15 cellular contexts compared by ENCODE assay signal in the genomic region with DNA sequence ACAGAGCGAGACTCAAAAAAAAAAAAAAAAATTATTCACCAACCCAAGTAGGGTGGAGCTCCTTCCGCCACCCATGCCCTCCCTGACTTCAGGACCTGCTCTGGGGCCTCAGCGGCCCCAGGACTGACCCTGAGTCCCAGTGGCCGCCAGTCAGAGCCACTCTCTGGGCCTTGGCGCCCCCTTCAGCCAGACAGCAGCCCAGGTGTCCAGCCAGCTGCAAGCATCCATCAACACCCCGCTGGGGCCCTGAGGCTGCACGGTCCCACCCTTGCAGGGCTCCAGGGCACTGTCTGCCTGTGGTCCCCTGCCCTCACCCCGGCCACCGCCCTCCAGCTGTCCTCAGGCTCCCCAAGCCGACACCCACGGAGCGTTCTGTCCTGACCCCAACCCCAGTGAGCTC. TPM values are rescaled to one million over a fixed set of nuclear protein-coding genes. Genes with fewer than 3 reads are reported as not detected.
DNase-seq lines count a peak whose midpoint lies in the region; ATAC-seq and TF ChIP-seq lines count a peak whose summit lies in the region.
"Had no signal": no experiment of that assay in that cellular context is flagged by ENCODE, and none has a peak within 500 bp of the region (broad histone marks: within the 10 kb centered on the region; RNA-seq: fewer than 3 reads in every experiment).

No MANE protein-coding gene starts in this region.

- ATAC-seq in Right ventricle myocardium superior (ENCODE audit: poor library complexity): peak; percentile 5
- peak; percentile 2 for ATAC-seq in stimulated activated memory B cell treated with anti-CD40 and anti-IgM and Interleukin-4, amounts not matched to agents 10 μg/mL and 1 μg/mL and 100 μg/mL, for 72 hours
- no peak for ATAC-seq in effector memory CD8-positive, alpha-beta T cell (replicated peaks)

- H3K36me3 ChIP-seq in endodermal cell (ENCODE audit: control insufficient read depth, insufficient read depth, low read length): no peaks in the 10 kb centered on the region
- H3K36me3 ChIP-seq in CD8-positive, alpha-beta memory T cell (ENCODE audit: insufficient read depth, low read length): no peaks in the 10 kb centered on the region
- H3K36me3 ChIP-seq: ascending aorta had no signal

- no peak overlapping the region for H3K27ac Mint-ChIP-seq in endodermal cell
- no peak overlapping the region for H3K27ac Mint-ChIP-seq in stimulated activated memory B cell treated with anti-CD40 and anti-IgM and Interleukin-4, amounts not matched to agents 10 μg/mL and 1 μg/mL and 100 μg/mL, for 72 hours
- H3K27ac Mint-ChIP-seq in effector memory CD8-positive, alpha-beta T cell: no peak overlapping the region
- H3K27ac Mint-ChIP-seq in activated naive CD4-positive, alpha-beta T cell treated with anti-CD3 and anti-CD28 coated beads, Interleukin-2, amount 10 ng/mL, durations not matched to agents 7 days and 5 days: no peak overlapping the region
- no peak overlapping the region for H3K27ac Mint-ChIP-seq in CD8-positive, alpha-beta memory T cell
- H3K27ac Mint-ChIP-seq: activated CD4-positive, alpha-beta T cell treated with anti-CD3 and anti-CD28 coated beads, Interleukin-2, amount 10 ng/mL, durations not matched to agents 7 days and 5 days; activated T-helper 1 cell treated with anti-CD3 and anti-CD28 coated beads, Interleukin-12 subunit alpha, Interleukin-12 subunit beta, Interleukin-2, Interleukin-4 antibody, amounts not matched to agents 30 ng/mL and 10 ng/mL and 1 ng/mL, durations not matched to agents 14 hours and 24 hours and 36 hours; T-helper 1 cell treated with Interleukin-12 subunit alpha and Interleukin-12 subunit beta and Interleukin-4 antibody, amounts not matched to agents 30 μg/mL and 1 μg/mL, for 36 hours had no signal

- WGBS in endodermal cell (ENCODE audit: insufficient coverage in 1 of 2, insufficient read length in 1 of 2), 2 experiments: 82 to 100% methylated on average over 1 to 12 of the region's 12 CpGs

- CTCF ChIA-PET in activated naive CD4-positive, alpha-beta T cell treated with anti-CD3 and anti-CD28 coated beads, Interleukin-2, amount 10 ng/mL, durations not matched to agents 7 days and 5 days (lab: Charles Lee): no interaction called here
- CTCF ChIA-PET in CD8-positive, alpha-beta memory T cell (lab: Charles Lee): no interaction called here

- no peak for DNase-seq in Right ventricle myocardium superior
- DNase-seq in cardiac septum (ENCODE audit: low spot score): no peak
- peak; percentile 83 for DNase-seq in NCI-H146 (lab: John Stamatoyannopoulos, UW)
- DNase-seq in endodermal cell: peak; percentile 82
- no peak for DNase-seq in effector memory CD8-positive, alpha-beta T cell
- no peak for DNase-seq in activated naive CD4-positive, alpha-beta T cell treated with anti-CD3 and anti-CD28 coated beads, Interleukin-2, amount 10 ng/mL, durations not matched to agents 7 days and 5 days
- no peak for DNase-seq in CD8-positive, alpha-beta memory T cell
- DNase-seq: activated CD4-positive, alpha-beta T cell treated with anti-CD3 and anti-CD28 coated beads, Interleukin-2, amount 10 ng/mL, durations not matched to agents 7 days and 5 days; dorsolateral prefrontal cortex; trophoblast cell had no signal

- peak; percentile 62 for TF ChIP-seq CTCF in endodermal cell (conservative IDR thresholded peaks at IDR 0.05)

- H3K4me3 Mint-ChIP-seq in endodermal cell: no peak overlapping the region
- no peak overlapping the region for H3K4me3 Mint-ChIP-seq in stimulated activated memory B cell treated with anti-CD40 and anti-IgM and Interleukin-4, amounts not matched to agents 10 μg/mL and 1 μg/mL and 100 μg/mL, for 72 hours
- H3K4me3 Mint-ChIP-seq in effector memory CD8-positive, alpha-beta T cell: no peak overlapping the region
- H3K4me3 Mint-ChIP-seq in activated naive CD4-positive, alpha-beta T cell treated with anti-CD3 and anti-CD28 coated beads, Interleukin-2, amount 10 ng/mL, durations not matched to agents 7 days and 5 days: no peak overlapping the region
- H3K4me3 Mint-ChIP-seq in CD8-positive, alpha-beta memory T cell: no peak overlapping the region
- H3K4me3 Mint-ChIP-seq: activated CD4-positive, alpha-beta T cell treated with anti-CD3 and anti-CD28 coated beads, Interleukin-2, amount 10 ng/mL, durations not matched to agents 7 days and 5 days; activated T-helper 1 cell treated with anti-CD3 and anti-CD28 coated beads, Interleukin-12 subunit alpha, Interleukin-12 subunit beta, Interleukin-2, Interleukin-4 antibody, amounts not matched to agents 30 ng/mL and 10 ng/mL and 1 ng/mL, durations not matched to agents 14 hours and 24 hours and 36 hours; T-helper 1 cell treated with Interleukin-12 subunit alpha and Interleukin-12 subunit beta and Interleukin-4 antibody, amounts not matched to agents 30 μg/mL and 1 μg/mL, for 36 hours had no signal

- no peaks in the 10 kb centered on the region for H3K36me3 Mint-ChIP-seq in endodermal cell (ENCODE audit: low read depth)
- no peaks in the 10 kb centered on the region for H3K36me3 Mint-ChIP-seq in stimulated activated memory B cell treated with anti-CD40 and anti-IgM and Interleukin-4, amounts not matched to agents 10 μg/mL and 1 μg/mL and 100 μg/mL, for 72 hours
- peaks cover 3% of the 10 kb centered on the region for H3K36me3 Mint-ChIP-seq in effector memory CD8-positive, alpha-beta T cell (ENCODE audit: insufficient read depth)
- H3K36me3 Mint-ChIP-seq in activated naive CD4-positive, alpha-beta T cell treated with anti-CD3 and anti-CD28 coated beads, Interleukin-2, amount 10 ng/mL, durations not matched to agents 7 days and 5 days: no peaks in the 10 kb centered on the region
- no peaks in the 10 kb centered on the region for H3K36me3 Mint-ChIP-seq in CD8-positive, alpha-beta memory T cell

- peaks cover 2% of the 10 kb centered on the region for H3K9me3 Mint-ChIP-seq in endodermal cell
- H3K9me3 Mint-ChIP-seq in stimulated activated memory B cell treated with anti-CD40 and anti-IgM and Interleukin-4, amounts not matched to agents 10 μg/mL and 1 μg/mL and 100 μg/mL, for 72 hours: peaks cover 3% of the 10 kb centered on the region
- H3K9me3 Mint-ChIP-seq in effector memory CD8-positive, alpha-beta T cell: no peaks in the 10 kb centered on the region
- no peaks in the 10 kb centered on the region for H3K9me3 Mint-ChIP-seq in activated naive CD4-positive, alpha-beta T cell treated with anti-CD3 and anti-CD28 coated beads, Interleukin-2, amount 10 ng/mL, durations not matched to agents 7 days and 5 days
- no peaks in the 10 kb centered on the region for H3K9me3 Mint-ChIP-seq in CD8-positive, alpha-beta memory T cell
- H3K9me3 Mint-ChIP-seq: activated CD4-positive, alpha-beta T cell treated with anti-CD3 and anti-CD28 coated beads, Interleukin-2, amount 10 ng/mL, durations not matched to agents 7 days and 5 days; activated T-helper 1 cell treated with anti-CD3 and anti-CD28 coated beads, Interleukin-12 subunit alpha, Interleukin-12 subunit beta, Interleukin-2, Interleukin-4 antibody, amounts not matched to agents 30 ng/mL and 10 ng/mL and 1 ng/mL, durations not matched to agents 14 hours and 24 hours and 36 hours; T-helper 1 cell treated with Interleukin-12 subunit alpha and Interleukin-12 subunit beta and Interleukin-4 antibody, amounts not matched to agents 30 μg/mL and 1 μg/mL, for 36 hours had no signal

- no peak overlapping the region for H3K9ac ChIP-seq in endodermal cell (ENCODE audit: extremely low read depth, low read length, poor library complexity, severe bottlenecking)

- peaks cover 16% of the 10 kb centered on the region for H3K27me3 ChIP-seq in endodermal cell (ENCODE audit: control insufficient read depth, insufficient read depth, low read length, poor library complexity, severe bottlenecking)
- no peaks in the 10 kb centered on the region for H3K27me3 ChIP-seq in CD8-positive, alpha-beta memory T cell (ENCODE audit: insufficient read depth, low read length, poor library complexity, severe bottlenecking)

- H3K27ac ChIP-seq in endodermal cell (ENCODE audit: low read depth, low read length): no peak overlapping the region
- H3K27ac ChIP-seq in CD8-positive, alpha-beta memory T cell (ENCODE audit: low read depth, low read length): no peak overlapping the region
- H3K27ac ChIP-seq: ascending aorta, dorsolateral prefrontal cortex had no signal

- no peaks in the 10 kb centered on the region for H3K9me3 ChIP-seq in endodermal cell (ENCODE audit: control insufficient read depth, low read length)
- H3K9me3 ChIP-seq in CD8-positive, alpha-beta memory T cell (ENCODE audit: low read length): no peaks in the 10 kb centered on the region
- H3K9me3 ChIP-seq: ascending aorta had no signal

- POLR2A ChIA-PET in CD8-positive, alpha-beta memory T cell (lab: Charles Lee): no interaction called here

- no peak overlapping the region for H3K4me3 ChIP-seq in endodermal cell (ENCODE audit: low read length)
- no peak overlapping the region for H3K4me3 ChIP-seq in CD8-positive, alpha-beta memory T cell (ENCODE audit: low read length)
- H3K4me3 ChIP-seq: ascending aorta, dorsolateral prefrontal cortex had no signal

- H3K4me1 Mint-ChIP-seq in endodermal cell: no peaks in the 10 kb centered on the region
- H3K4me1 Mint-ChIP-seq in stimulated activated memory B cell treated with anti-CD40 and anti-IgM and Interleukin-4, amounts not matched to agents 10 μg/mL and 1 μg/mL and 100 μg/mL, for 72 hours: no peaks in the 10 kb centered on the region
- peaks cover 3 to 4% of the 10 kb centered on the region in 2 donors for H3K4me1 Mint-ChIP-seq in effector memory CD8-positive, alpha-beta T cell (ENCODE audit: low read depth in 2 of 2)
- H3K4me1 Mint-ChIP-seq in activated naive CD4-positive, alpha-beta T cell treated with anti-CD3 and anti-CD28 coated beads, Interleukin-2, amount 10 ng/mL, durations not matched to agents 7 days and 5 days: no peaks in the 10 kb centered on the region
- peaks cover 0 to 3% (median 0%) of the 10 kb centered on the region in 3 donors for H3K4me1 Mint-ChIP-seq in CD8-positive, alpha-beta memory T cell
- H3K4me1 Mint-ChIP-seq: activated CD4-positive, alpha-beta T cell treated with anti-CD3 and anti-CD28 coated beads, Interleukin-2, amount 10 ng/mL, durations not matched to agents 7 days and 5 days had no signal

- intact Hi-C loops in Right ventricle myocardium superior (cut with DNase I) (no loop called here), cardiac septum (cut with DNase I) (no loop called here)

- no peaks in the 10 kb centered on the region for H3K4me1 ChIP-seq in endodermal cell (ENCODE audit: control insufficient read depth, insufficient read depth, low read length)
- no peaks in the 10 kb centered on the region for H3K4me1 ChIP-seq in CD8-positive, alpha-beta memory T cell (ENCODE audit: insufficient read depth, low read length)
- H3K4me1 ChIP-seq: ascending aorta had no signal

- H3K27me3 Mint-ChIP-seq in endodermal cell (ENCODE audit: insufficient read depth): peaks cover 16% of the 10 kb centered on the region
- peaks cover 85% of the 10 kb centered on the region for H3K27me3 Mint-ChIP-seq in stimulated activated memory B cell treated with anti-CD40 and anti-IgM and Interleukin-4, amounts not matched to agents 10 μg/mL and 1 μg/mL and 100 μg/mL, for 72 hours
- peaks cover 31 to 66% of the 10 kb centered on the region in 2 donors for H3K27me3 Mint-ChIP-seq in effector memory CD8-positive, alpha-beta T cell
- peaks cover 66% of the 10 kb centered on the region for H3K27me3 Mint-ChIP-seq in activated naive CD4-positive, alpha-beta T cell treated with anti-CD3 and anti-CD28 coated beads, Interleukin-2, amount 10 ng/mL, durations not matched to agents 7 days and 5 days
- peaks cover 23 to 33% of the 10 kb centered on the region in 2 donors for H3K27me3 Mint-ChIP-seq in CD8-positive, alpha-beta memory T cell

RNA-seq across cellular contexts. Expression of a gene that starts 11.4 kb away (rescaled TPM):
- 0.89 TPM for total RNA-seq in Right ventricle myocardium superior
- 0.86 TPM for total RNA-seq in cardiac septum
- 10 to 100 TPM; 36.4 to 62.8 TPM for total RNA-seq in endodermal cell
- polyA plus RNA-seq in endodermal cell (2013, experiment 1 of 2): 111 TPM
- 96.8 TPM for polyA plus RNA-seq in endodermal cell (2013, experiment 2 of 2)
- total RNA-seq in CD8-positive, alpha-beta memory T cell: not detected
- not detected for polyA plus RNA-seq in CD8-positive, alpha-beta memory T cell
- total RNA-seq: activated T-helper 1 cell treated with anti-CD3 and anti-CD28 coated beads, Interleukin-12 subunit alpha, Interleukin-12 subunit beta, Interleukin-2, Interleukin-4 antibody, amounts not matched to agents 30 ng/mL and 10 ng/mL and 1 ng/mL, durations not matched to agents 14 hours and 24 hours and 36 hours; ascending aorta; pulmonary artery endothelial cell had no signal

RNA-seq across cellular contexts. Expression of a gene that starts 15.0 kb away (rescaled TPM):
- 1,229 TPM for total RNA-seq in Right ventricle myocardium superior
- total RNA-seq in cardiac septum: 1,211 TPM
- total RNA-seq in endodermal cell: 10 to 100 TPM; 12.1 to 22.6 TPM
- 24.7 TPM for polyA plus RNA-seq in endodermal cell (2013, experiment 1 of 2)
- polyA plus RNA-seq in endodermal cell (2013, experiment 2 of 2): 18.3 TPM
- under 1 TPM in 1 of 2 experiments, not detected in 1; 0.20 TPM for total RNA-seq in CD8-positive, alpha-beta memory T cell
- 0.17 TPM for polyA plus RNA-seq in CD8-positive, alpha-beta memory T cell

RNA-seq across cellular contexts. Expression of a gene that starts 36.7 kb away (rescaled TPM):
- total RNA-seq in Right ventricle myocardium superior (246 TPM), cardiac septum (438 TPM), endodermal cell (100 to 1,000 TPM; 247 to 296 TPM)
- 318 TPM for polyA plus RNA-seq in endodermal cell (2013, experiment 1 of 2)
- polyA plus RNA-seq in endodermal cell (2013, experiment 2 of 2): 282 TPM
- 100 to 1,000 TPM; 207 to 218 TPM for total RNA-seq in CD8-positive, alpha-beta memory T cell
- polyA plus RNA-seq in CD8-positive, alpha-beta memory T cell: 137 TPM

RNA-seq across cellular contexts. Expression of a gene that starts 53.3 kb away (rescaled TPM):
- total RNA-seq in Right ventricle myocardium superior (0.13 TPM), cardiac septum (not detected), endodermal cell (under 1 TPM in 1 of 2 donors, not detected in 1; 0.22 TPM)
- not detected for polyA plus RNA-seq in endodermal cell (2013, experiment 1 of 2)
- polyA plus RNA-seq in endodermal cell (2013, experiment 2 of 2): not detected
- under 1 TPM; 0.18 to 0.31 TPM for total RNA-seq in CD8-positive, alpha-beta memory T cell
- polyA plus RNA-seq in CD8-positive, alpha-beta memory T cell: 0.16 TPM
- total RNA-seq: ascending aorta had no signal

Comparison
In these comparisons a context has a peak if more than half of its experiments do, and no peak if none do; other contexts are left out.
1. DNase-seq: peak in NCI-H146 (single experiment) and endodermal cell (single experiment); none in Right ventricle myocardium superior (single experiment), cardiac septum (single experiment), effector memory CD8-positive, alpha-beta T cell (0 of 3), activated naive CD4-positive, alpha-beta T cell treated with anti-CD3 and anti-CD28 coated beads, Interleukin-2, amount 10 ng/mL, durations not matched to agents 7 days and 5 days (single experiment) and CD8-positive, alpha-beta memory T cell (0 of 5).
2. RNA of a gene that starts 11.4 kb away (total RNA-seq): 36.4 to 62.8 TPM in endodermal cell; 0.89 TPM in Right ventricle myocardium superior (single experiment), 0.86 TPM in cardiac septum (single experiment) and not detected in CD8-positive, alpha-beta memory T cell; every median in the first group is over 10 times any median in the second.
3. RNA of a gene that starts 15.0 kb away (total RNA-seq): 1,229 TPM in Right ventricle myocardium superior (single experiment) and 1,211 TPM in cardiac septum (single experiment); 12.1 to 22.6 TPM in endodermal cell and 0.20 TPM in CD8-positive, alpha-beta memory T cell; every median in the first group is over 10 times any median in the second.